ENCODE assay signal across 1 cellular context in genomic region chr5:66425842-66426241, GRCh38.
TF ChIP-seq lines count a peak whose summit lies in the region.

No MANE protein-coding gene starts in this region.

TF ChIP-seq in H1, 55 proteins besides CTCF, POLR2A, EP300 and RAD21 (continued from another document):
- TF ChIP-seq, protein P1, sequence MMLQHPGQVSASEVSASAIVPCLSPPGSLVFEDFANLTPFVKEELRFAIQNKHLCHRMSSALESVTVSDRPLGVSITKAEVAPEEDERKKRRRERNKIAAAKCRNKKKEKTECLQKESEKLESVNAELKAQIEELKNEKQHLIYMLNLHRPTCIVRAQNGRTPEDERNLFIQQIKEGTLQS (IDR thresholded peaks at IDR 0.05; ENCODE audit: insufficient read depth, low read depth, low read length), result no peak
- TF ChIP-seq PHF8 (conservative IDR thresholded peaks at IDR 0.05; ENCODE audit: low read depth, low read length) (no peak), RBBP5 (IDR thresholded peaks at IDR 0.05; ENCODE audit: borderline replicate concordance, low read depth, low read length) (no peak), NANOG (IDR thresholded peaks at IDR 0.05; ENCODE audit: insufficient read depth, low read depth, low read length, poor library complexity, severe bottlenecking) (no peak), SIX5 (IDR thresholded peaks at IDR 0.05; ENCODE audit: low read depth, low read length) (no peak), BCL11A (IDR thresholded peaks at IDR 0.05; ENCODE audit: low read depth in 2 of 2, low read length in 2 of 2) (no peak), BRCA1 (IDR thresholded peaks at IDR 0.05; ENCODE audit: low read depth, low read length) (no peak), TEAD4 (IDR thresholded peaks at IDR 0.05; ENCODE audit: low read depth, low read length) (no peak), KDM1A (IDR thresholded peaks at IDR 0.05; ENCODE audit: borderline replicate concordance, low read length) (no peak), JUND (IDR thresholded peaks at IDR 0.05; ENCODE audit: low read length) (no peak), SIRT6 (IDR thresholded peaks at IDR 0.05; ENCODE audit: low read length) (no peak), JUN (IDR thresholded peaks at IDR 0.05; ENCODE audit: low read depth, low read length) (no peak), SRF (IDR thresholded peaks at IDR 0.05; ENCODE audit: low read depth, low read length) (no peak), SUZ12 (IDR thresholded peaks at IDR 0.05; ENCODE audit: low read length) (no peak), RXRA (IDR thresholded peaks at IDR 0.05; ENCODE audit: insufficient read depth, low read depth, low read length) (no peak), MAX (IDR thresholded peaks at IDR 0.05) (no peak), EGR1 (IDR thresholded peaks at IDR 0.05; ENCODE audit: borderline replicate concordance, low read depth, low read length) (no peak)
TF ChIP-seq in H1: peak in this region for 0.
